ENCODE assay signal across 14 cellular contexts in the genomic region with DNA sequence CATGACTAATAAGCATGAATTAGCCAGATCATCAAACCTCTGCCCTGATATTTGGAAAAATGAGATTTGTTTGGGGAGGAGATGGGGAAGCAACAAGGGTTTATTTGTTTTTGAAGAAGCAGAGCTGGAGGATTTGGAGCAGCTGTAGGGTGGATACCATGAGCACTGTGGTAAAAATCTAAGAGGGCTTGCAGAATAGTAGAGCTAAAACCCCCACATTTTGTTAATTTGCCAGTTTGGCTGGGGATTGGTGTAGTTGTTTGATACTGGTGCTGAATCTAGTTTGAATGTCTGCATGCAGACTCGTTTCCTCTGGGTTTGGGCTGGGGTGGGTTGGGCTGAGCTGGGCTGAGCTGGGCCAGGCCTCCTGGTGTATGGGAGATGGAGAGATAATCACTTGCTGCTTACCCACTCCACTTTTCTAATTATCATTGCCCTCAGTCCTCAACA. TPM values are rescaled to one million over a fixed set of nuclear protein-coding genes. Genes with fewer than 3 reads are reported as not detected.
DNase-seq lines count a peak whose midpoint lies in the region; ATAC-seq and TF ChIP-seq lines count a peak whose summit lies in the region.
"Had no signal": no experiment of that assay in that cellular context is flagged by ENCODE, and none has a peak within 500 bp of the region (broad histone marks: within the 10 kb centered on the region; RNA-seq: fewer than 3 reads in every experiment).

No MANE protein-coding gene starts in this region.

- H3F3A ChIP-seq in DOHH2 (ENCODE audit: control insufficient read depth, insufficient read depth) = peaks cover 21% of the 10 kb centered on the region

- no peaks in the 10 kb centered on the region for H3K36me3 Mint-ChIP-seq in activated T-cell treated with anti-CD3 and anti-CD28 coated beads, Interleukin-2, amount 50 U/mL, for 4 hours (ENCODE audit: insufficient read depth)
- H3K36me3 Mint-ChIP-seq: activated naive CD8-positive, alpha-beta T cell; stimulated activated naive B cell treated with anti-CD40 and anti-IgM and Interleukin-4, amounts not matched to agents 10 μg/mL and 1 μg/mL and 100 μg/mL, for 72 hours had no signal

- H3K4me3 ChIP-seq in DOHH2 (ENCODE audit: low read length) (peak overlapping the region; percentile 67), fibroblast of the aortic adventitia (ENCODE audit: low read depth, low read length) (no peak overlapping the region)
- H3K4me3 ChIP-seq: prostate gland had no signal

- H3K4me1 ChIP-seq in DOHH2 (ENCODE audit: control insufficient read depth, low read length) = peaks cover 95% of the 10 kb centered on the region

- peaks cover 93% of the 10 kb centered on the region for H3K79me2 ChIP-seq in DOHH2 (ENCODE audit: control insufficient read depth, low read length)

- H3K9me3 ChIP-seq in DOHH2 (ENCODE audit: control insufficient read depth, insufficient read depth, low read length) = no peaks in the 10 kb centered on the region
- H3K9me3 ChIP-seq: prostate gland had no signal

- no peaks in the 10 kb centered on the region for H3K9me3 Mint-ChIP-seq in activated T-cell treated with anti-CD3 and anti-CD28 coated beads, Interleukin-2, amount 50 U/mL, for 4 hours
- H3K9me3 Mint-ChIP-seq: stimulated activated naive B cell treated with anti-CD40 and anti-IgM and Interleukin-4, amounts not matched to agents 10 μg/mL and 1 μg/mL and 100 μg/mL, for 72 hours had no signal

- peaks cover 36% of the 10 kb centered on the region for H3K36me3 ChIP-seq in DOHH2 (ENCODE audit: control insufficient read depth, low read length)
- H3K36me3 ChIP-seq: prostate gland had no signal

- peaks cover 3% of the 10 kb centered on the region for H3K27me3 Mint-ChIP-seq in activated T-cell treated with anti-CD3 and anti-CD28 coated beads, Interleukin-2, amount 50 U/mL, for 4 hours (ENCODE audit: low read depth)
- H3K27me3 Mint-ChIP-seq: stimulated activated naive B cell treated with anti-CD40 and anti-IgM and Interleukin-4, amounts not matched to agents 10 μg/mL and 1 μg/mL and 100 μg/mL, for 72 hours had no signal

- ATAC-seq in activated T-cell treated with anti-CD3 and anti-CD28 coated beads, Interleukin-2, amount 50 U/mL, for 4 hours = no peak
- ATAC-seq in HG02840 (IDR thresholded peaks at IDR 0.05; ENCODE audit: low FRiP score, unreplicated experiment) = no peak
- ATAC-seq: stimulated activated naive B cell treated with anti-CD40 and anti-IgM and Interleukin-4, amounts not matched to agents 10 μg/mL and 1 μg/mL and 100 μg/mL, for 72 hours had no signal

- no peaks in the 10 kb centered on the region for H3K4me1 Mint-ChIP-seq in activated T-cell treated with anti-CD3 and anti-CD28 coated beads, Interleukin-2, amount 50 U/mL, for 4 hours (ENCODE audit: low read depth)

- H3K9me2 ChIP-seq in DOHH2 (replicated peaks; ENCODE audit: control insufficient read depth, low read length) = no peaks in the 10 kb centered on the region

- no peaks in the 10 kb centered on the region for H3K27me3 ChIP-seq in DOHH2 (ENCODE audit: control insufficient read depth, low read length)

- peak; percentile 43 for DNase-seq in OCI-M1 (lab: John Stamatoyannopoulos, UW)
- DNase-seq in fibroblast of the aortic adventitia (ENCODE audit: low read depth) = peak; percentile 47
- peak; percentile 57 for DNase-seq in pons (ENCODE audit: low spot score)
- DNase-seq in activated T-cell treated with anti-CD3 and anti-CD28 coated beads, Interleukin-2, amount 50 U/mL, for 4 hours = no peak
- no peak for DNase-seq in NCI-H748 treated with DMSO at 0.1 percent for 48 hours (lab: John Stamatoyannopoulos, UW)
- DNase-seq in RPMI8226 = no peak
- DNase-seq: NCI-H2081; stimulated activated CD4-positive, alpha-beta T cell treated with anti-CD3 and anti-CD28 coated beads, Interleukin-2, amount 100 ng/mL, for 48 hours; stimulated activated naive B cell treated with anti-CD40 and anti-IgM and Interleukin-4, amounts not matched to agents 10 μg/mL and 1 μg/mL and 100 μg/mL, for 72 hours had no signal

- H4K20me1 ChIP-seq in DOHH2 (ENCODE audit: control insufficient read depth, insufficient read depth, low read depth, low read length) = no peaks in the 10 kb centered on the region

- H3K4me2 ChIP-seq in DOHH2 (ENCODE audit: low read length) = peak overlapping the region; percentile 96

- no peak overlapping the region for H3K4me3 Mint-ChIP-seq in activated T-cell treated with anti-CD3 and anti-CD28 coated beads, Interleukin-2, amount 50 U/mL, for 4 hours
- H3K4me3 Mint-ChIP-seq: activated naive CD8-positive, alpha-beta T cell; stimulated activated naive B cell treated with anti-CD40 and anti-IgM and Interleukin-4, amounts not matched to agents 10 μg/mL and 1 μg/mL and 100 μg/mL, for 72 hours had no signal

- TF ChIP-seq CTCF in DOHH2 (IDR thresholded peaks at IDR 0.05; ENCODE audit: low read depth, low read length, poor library complexity, severe bottlenecking) (no peak), fibroblast of the aortic adventitia (IDR thresholded peaks at IDR 0.05; ENCODE audit: insufficient read depth, low read length) (no peak)

- H3K27ac ChIP-seq in DOHH2 (ENCODE audit: low read depth, low read length) = peak overlapping the region; percentile 96
- H3K27ac ChIP-seq: C4-2B, prostate gland had no signal

RNA-seq across cellular contexts. Expression of gene SMAD1, which starts 43.7 kb away (rescaled TPM):
- total RNA-seq in fibroblast of the aortic adventitia (ENCODE audit: low replicate concordance) = 36.0 and 140 TPM in 2 replicates
- 1 to 10 TPM; 1.9 to 2.4 (median 2.3) TPM for total RNA-seq in activated T-cell treated with anti-CD3 and anti-CD28 coated beads, Interleukin-2, amount 50 U/mL, for 4 hours

Comparison
In these comparisons a context has a peak if more than half of its experiments do, and no peak if none do; other contexts are left out.
1. DNase-seq: peak in OCI-M1 (single experiment), fibroblast of the aortic adventitia (single experiment) and pons (single experiment); none in activated T-cell treated with anti-CD3 and anti-CD28 coated beads, Interleukin-2, amount 50 U/mL, for 4 hours (single experiment), NCI-H748 treated with DMSO at 0.1 percent for 48 hours (single experiment) and RPMI8226 (single experiment).
2. RNA of gene SMAD1, which starts 43.7 kb away (total RNA-seq): 36.0 to 140 TPM in fibroblast of the aortic adventitia; 1.9 to 2.4 TPM in activated T-cell treated with anti-CD3 and anti-CD28 coated beads, Interleukin-2, amount 50 U/mL, for 4 hours; every median in the first group is over 10 times any median in the second.